In the genomic region with DNA sequence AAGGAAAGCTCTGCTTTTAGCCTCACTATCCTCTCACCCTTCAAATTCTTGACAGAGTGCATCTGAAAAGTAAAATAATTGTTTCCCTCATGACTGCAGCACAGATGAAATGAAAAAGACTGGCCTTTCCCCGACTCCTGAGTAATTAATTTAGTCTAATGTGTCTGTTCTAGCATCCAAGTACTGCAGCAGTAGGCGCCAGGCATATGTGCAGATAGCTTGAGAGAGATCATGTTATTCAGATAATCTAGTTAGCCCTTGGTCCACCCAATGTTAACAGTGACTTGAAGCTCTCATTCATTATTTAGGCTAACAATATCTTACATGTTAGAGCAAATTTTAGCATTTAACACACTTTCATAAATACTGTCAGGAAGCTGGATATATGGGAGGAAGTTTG, we compare ENCODE assay signal across 17 cellular contexts. TPM values are rescaled to one million over a fixed set of nuclear protein-coding genes. Genes with fewer than 3 reads are reported as not detected.
DNase-seq lines count a peak whose midpoint lies in the region; ATAC-seq and TF ChIP-seq lines count a peak whose summit lies in the region.
"Had no signal": no experiment of that assay in that cellular context is flagged by ENCODE, and none has a peak within 500 bp of the region (broad histone marks: within the 10 kb centered on the region; RNA-seq: fewer than 3 reads in every experiment).

No MANE protein-coding gene starts in this region.

- H3K9me3 Mint-ChIP-seq in neural progenitor cell, result no peaks in the 10 kb centered on the region
- H3K9me3 Mint-ChIP-seq: CD4-positive, alpha-beta T cell; CD8-positive, alpha-beta T cell had no signal

- TF ChIP-seq CTCF in BE2C (IDR thresholded peaks at IDR 0.05; ENCODE audit: low read depth, low read length), result no peak
- TF ChIP-seq CTCF in neural progenitor cell (IDR thresholded peaks at IDR 0.05), result no peak
- TF ChIP-seq CTCF in MM.1S (IDR thresholded peaks at IDR 0.05; ENCODE audit: low read length), result no peak

- H3K36me3 ChIP-seq in BE2C (no peaks in the 10 kb centered on the region), neural progenitor cell (no peaks in the 10 kb centered on the region), MM.1S (replicated peaks; ENCODE audit: insufficient read depth, low read length) (no peaks in the 10 kb centered on the region)
- H3K36me3 ChIP-seq: BLaER1 treated with 17β-estradiol and CSF1 and Interleukin-3, amounts not matched to agents 10 nM and 100 nM had no signal

- no peaks in the 10 kb centered on the region for H3K27me3 ChIP-seq in BE2C
- no peaks in the 10 kb centered on the region for H3K27me3 ChIP-seq in neural progenitor cell
- H3K27me3 ChIP-seq in MM.1S (replicated peaks; ENCODE audit: insufficient read depth, low read length), result no peaks in the 10 kb centered on the region
- H3K27me3 ChIP-seq: BLaER1 treated with 17β-estradiol and CSF1 and Interleukin-3, amounts not matched to agents 10 nM and 100 nM had no signal

- ATAC-seq in SK-N-SH treated with all-trans-retinoic acid at 6 μM for 48 hours (peak; percentile 44; the same call in 1 of the 3 replicates), HG03175 (IDR thresholded peaks at IDR 0.05; ENCODE audit: unreplicated experiment) (no peak)
- ATAC-seq: CD8-positive, alpha-beta T cell had no signal

- H3K4me3 ChIP-seq in BE2C (ENCODE audit: low read depth, low read length) (peak overlapping the region; percentile 10; the same call in 1 of the 2 replicates), neural progenitor cell (no peak overlapping the region), MM.1S (ENCODE audit: low read length) (no peak overlapping the region)
- H3K4me3 ChIP-seq: BLaER1 treated with 17β-estradiol and CSF1 and Interleukin-3, amounts not matched to agents 10 nM and 100 nM had no signal

- no peaks in the 10 kb centered on the region for H3K9me2 ChIP-seq in MM.1S (replicated peaks; ENCODE audit: insufficient read depth, low read length)

- H3K36me3 Mint-ChIP-seq in neural progenitor cell, result no peaks in the 10 kb centered on the region
- H3K36me3 Mint-ChIP-seq: CD8-positive, alpha-beta T cell had no signal

- H3K4me2 ChIP-seq in neural progenitor cell, result no peak overlapping the region
- H3K4me2 ChIP-seq in MM.1S (ENCODE audit: low read depth, low read length), result no peak overlapping the region
- H3K4me2 ChIP-seq: BLaER1 treated with 17β-estradiol and CSF1 and Interleukin-3, amounts not matched to agents 10 nM and 100 nM had no signal

- H3F3A ChIP-seq in neural progenitor cell (ENCODE audit: low read depth) (no peaks in the 10 kb centered on the region), MM.1S (ENCODE audit: insufficient read depth, low read length) (no peaks in the 10 kb centered on the region)

- H3K27ac ChIP-seq in neural progenitor cell (no peak overlapping the region), MM.1S (ENCODE audit: low read length) (no peak overlapping the region)
- H3K27ac ChIP-seq: BLaER1 treated with 17β-estradiol and CSF1 and Interleukin-3, amounts not matched to agents 10 nM and 100 nM; C4-2B had no signal

- no peak overlapping the region for H3K4me3 Mint-ChIP-seq in neural progenitor cell
- H3K4me3 Mint-ChIP-seq: CD4-positive, alpha-beta T cell; CD8-positive, alpha-beta T cell had no signal

- H2AFZ ChIP-seq in neural progenitor cell (replicated peaks) (peak overlapping the region; percentile 50), MM.1S (ENCODE audit: low read length) (no peak overlapping the region)

- H4K20me1 ChIP-seq in neural progenitor cell (ENCODE audit: low read depth) (no peaks in the 10 kb centered on the region), MM.1S (ENCODE audit: insufficient read depth, low read length) (no peaks in the 10 kb centered on the region)
- H4K20me1 ChIP-seq: BLaER1 treated with 17β-estradiol and CSF1 and Interleukin-3, amounts not matched to agents 10 nM and 100 nM had no signal

- no peak overlapping the region for H3K27ac Mint-ChIP-seq in neural progenitor cell
- H3K27ac Mint-ChIP-seq: CD4-positive, alpha-beta T cell; CD8-positive, alpha-beta T cell had no signal

- no peaks in the 10 kb centered on the region for H3K79me2 ChIP-seq in neural progenitor cell (ENCODE audit: low read depth)
- no peaks in the 10 kb centered on the region for H3K79me2 ChIP-seq in MM.1S (ENCODE audit: low read length)

- no peaks in the 10 kb centered on the region for H3K27me3 Mint-ChIP-seq in neural progenitor cell (ENCODE audit: insufficient read depth, low read depth)

- no peak overlapping the region for H3K9ac ChIP-seq in neural progenitor cell
- H3K9ac ChIP-seq in MM.1S (ENCODE audit: low read length), result no peak overlapping the region
- H3K9ac ChIP-seq: BLaER1 treated with 17β-estradiol and CSF1 and Interleukin-3, amounts not matched to agents 10 nM and 100 nM had no signal

- DNase-seq in BE2C, result peak; percentile 64
- peak; percentile 91 for DNase-seq in SK-N-DZ (ENCODE audit: low spot score)
- DNase-seq in neural progenitor cell (ENCODE audit: low spot score), result no peak
- DNase-seq in MM.1S, result no peak
- DNase-seq in GM19238 (ENCODE audit: insufficient read length, low spot score), result no peak
- DNase-seq: 8988T; ACHN; Caco-2; Calu3; CD4-positive, alpha-beta T cell; CD8-positive, alpha-beta T cell; DMS79 treated with DMSO at 0.1 percent for 48 hours; GF-D8 had no signal

- no peaks in the 10 kb centered on the region for H3K4me1 Mint-ChIP-seq in neural progenitor cell

- H3K9me3 ChIP-seq in BE2C (no peaks in the 10 kb centered on the region), neural progenitor cell (ENCODE audit: low read depth) (no peaks in the 10 kb centered on the region), MM.1S (replicated peaks; ENCODE audit: insufficient read depth, low read length) (no peaks in the 10 kb centered on the region)
- H3K9me3 ChIP-seq: BLaER1 treated with 17β-estradiol and CSF1 and Interleukin-3, amounts not matched to agents 10 nM and 100 nM had no signal

- H3K4me1 ChIP-seq in BE2C (peaks cover 18% of the 10 kb centered on the region), neural progenitor cell (no peaks in the 10 kb centered on the region), MM.1S (ENCODE audit: low read length) (no peaks in the 10 kb centered on the region)
- H3K4me1 ChIP-seq: BLaER1 treated with 17β-estradiol and CSF1 and Interleukin-3, amounts not matched to agents 10 nM and 100 nM had no signal

TF ChIP-seq in SK-N-SH treated with all-trans-retinoic acid at 6 μM for 48 hours, 23 proteins besides CTCF, POLR2A, EP300 and RAD21:
- peak; percentile 61; the same call in 1 of the 2 replicates for TF ChIP-seq TCF4 (CRISPR knock-in tag; IDR thresholded peaks at IDR 0.05; ENCODE audit: borderline replicate concordance)
- TF ChIP-seq, protein P1, sequence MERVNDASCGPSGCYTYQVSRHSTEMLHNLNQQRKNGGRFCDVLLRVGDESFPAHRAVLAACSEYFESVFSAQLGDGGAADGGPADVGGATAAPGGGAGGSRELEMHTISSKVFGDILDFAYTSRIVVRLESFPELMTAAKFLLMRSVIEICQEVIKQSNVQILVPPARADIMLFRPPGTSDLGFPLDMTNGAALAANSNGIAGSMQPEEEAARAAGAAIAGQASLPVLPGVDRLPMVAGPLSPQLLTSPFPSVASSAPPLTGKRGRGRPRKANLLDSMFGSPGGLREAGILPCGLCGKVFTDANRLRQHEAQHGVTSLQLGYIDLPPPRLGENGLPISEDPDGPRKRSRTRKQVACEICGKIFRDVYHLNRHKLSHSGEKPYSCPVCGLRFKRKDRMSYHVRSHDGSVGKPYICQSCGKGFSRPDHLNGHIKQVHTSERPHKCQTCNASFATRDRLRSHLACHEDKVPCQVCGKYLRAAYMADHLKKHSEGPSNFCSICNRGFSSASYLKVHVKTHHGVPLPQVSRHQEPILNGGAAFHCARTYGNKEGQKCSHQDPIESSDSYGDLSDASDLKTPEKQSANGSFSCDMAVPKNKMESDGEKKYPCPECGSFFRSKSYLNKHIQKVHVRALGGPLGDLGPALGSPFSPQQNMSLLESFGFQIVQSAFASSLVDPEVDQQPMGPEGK (CRISPR knock-in tag; IDR thresholded peaks at IDR 0.05; ENCODE audit: borderline replicate concordance), result no peak
- TF ChIP-seq, protein P2, sequence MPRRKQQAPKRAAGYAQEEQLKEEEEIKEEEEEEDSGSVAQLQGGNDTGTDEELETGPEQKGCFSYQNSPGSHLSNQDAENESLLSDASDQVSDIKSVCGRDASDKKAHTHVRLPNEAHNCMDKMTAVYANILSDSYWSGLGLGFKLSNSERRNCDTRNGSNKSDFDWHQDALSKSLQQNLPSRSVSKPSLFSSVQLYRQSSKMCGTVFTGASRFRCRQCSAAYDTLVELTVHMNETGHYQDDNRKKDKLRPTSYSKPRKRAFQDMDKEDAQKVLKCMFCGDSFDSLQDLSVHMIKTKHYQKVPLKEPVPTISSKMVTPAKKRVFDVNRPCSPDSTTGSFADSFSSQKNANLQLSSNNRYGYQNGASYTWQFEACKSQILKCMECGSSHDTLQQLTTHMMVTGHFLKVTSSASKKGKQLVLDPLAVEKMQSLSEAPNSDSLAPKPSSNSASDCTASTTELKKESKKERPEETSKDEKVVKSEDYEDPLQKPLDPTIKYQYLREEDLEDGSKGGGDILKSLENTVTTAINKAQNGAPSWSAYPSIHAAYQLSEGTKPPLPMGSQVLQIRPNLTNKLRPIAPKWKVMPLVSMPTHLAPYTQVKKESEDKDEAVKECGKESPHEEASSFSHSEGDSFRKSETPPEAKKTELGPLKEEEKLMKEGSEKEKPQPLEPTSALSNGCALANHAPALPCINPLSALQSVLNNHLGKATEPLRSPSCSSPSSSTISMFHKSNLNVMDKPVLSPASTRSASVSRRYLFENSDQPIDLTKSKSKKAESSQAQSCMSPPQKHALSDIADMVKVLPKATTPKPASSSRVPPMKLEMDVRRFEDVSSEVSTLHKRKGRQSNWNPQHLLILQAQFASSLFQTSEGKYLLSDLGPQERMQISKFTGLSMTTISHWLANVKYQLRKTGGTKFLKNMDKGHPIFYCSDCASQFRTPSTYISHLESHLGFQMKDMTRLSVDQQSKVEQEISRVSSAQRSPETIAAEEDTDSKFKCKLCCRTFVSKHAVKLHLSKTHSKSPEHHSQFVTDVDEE (CRISPR knock-in tag; IDR thresholded peaks at IDR 0.05), result 0 out of 2 replicates have a peak, but pooled peaks have one; percentile 49

RNA-seq across cellular contexts. Expression of a gene that starts 54.0 kb away (rescaled TPM):
- 13.2 TPM for polyA plus RNA-seq in BE2C (2012; ENCODE audit: insufficient read depth, insufficient read length, low read depth)
- 7.4 and 7.8 TPM in 2 replicates for polyA plus RNA-seq in SK-N-DZ (2014; cell fraction: cytosol; rRNA removed)
- 9.7 and 11.0 TPM in 2 replicates for polyA plus RNA-seq in SK-N-DZ (2014; cell fraction: nucleus; rRNA removed)
- total RNA-seq in neural progenitor cell (ENCODE audit: low replicate concordance), result 14.2 and 29.1 TPM in 2 replicates
- total RNA-seq: Caco-2 had no signal

Comparison
In these comparisons a context has a peak if more than half of its experiments do, and no peak if none do; other contexts are left out.
1. DNase-seq: peak in BE2C (single experiment) and SK-N-DZ (single experiment); none in neural progenitor cell (single experiment), MM.1S (single experiment) and GM19238 (single experiment).